33 cellular contexts compared by ENCODE assay signal in genomic region chr10:93852721-93853120, GRCh38.
"Had no signal": no experiment of that assay in that cellular context is flagged by ENCODE, and none has a peak within 500 bp of the region (broad histone marks: within the 10 kb centered on the region; RNA-seq: fewer than 3 reads in every experiment).

No MANE protein-coding gene starts in this region.

- H3K27ac Mint-ChIP-seq: activated CD4-positive, alpha-beta memory T cell treated with anti-CD3 and anti-CD28 coated beads, Interleukin-2, amount 10 ng/mL, durations not matched to agents 7 days and 5 days; activated CD4-positive, alpha-beta T cell treated with anti-CD3 and anti-CD28 coated beads, Interleukin-2, amount 10 ng/mL, durations not matched to agents 7 days and 5 days; activated T-cell treated with anti-CD3 and anti-CD28 coated beads, Interleukin-2, amount 50 U/mL, for 24 hours; effector memory CD8-positive, alpha-beta T cell; immature natural killer cell; mesothelial cell of epicardium; naive B cell; stimulated activated effector memory CD8-positive, alpha-beta T cell treated with anti-CD3 and anti-CD28 coated beads, Interleukin-12 subunit alpha, Interleukin-12 subunit beta, amount 100 ng/mL, for 72 hours; stimulated activated naive CD8-positive, alpha-beta T cell treated with anti-CD3 and anti-CD28 coated beads, Interleukin-15, Interleukin-2, amounts not matched to agents 100 ng/mL and 50 ng/mL, for 24 hours had no signal

- H3K9me3 ChIP-seq: gastroesophageal sphincter, pancreas, prostate gland, thoracic aorta, uterus had no signal

- H3K4me1 ChIP-seq: prostate gland, uterus had no signal

- H3K27me3 ChIP-seq: gastroesophageal sphincter, pancreas, uterus had no signal

- H3K36me3 Mint-ChIP-seq: immature natural killer cell; mesothelial cell of epicardium; naive B cell; stimulated activated effector memory CD8-positive, alpha-beta T cell treated with anti-CD3 and anti-CD28 coated beads, Interleukin-12 subunit alpha, Interleukin-12 subunit beta, amount 100 ng/mL, for 72 hours had no signal

- H3K4me3 ChIP-seq: gastroesophageal sphincter, pancreas, prostate gland, skin epidermis, thoracic aorta, uterus had no signal

- H3K4me3 Mint-ChIP-seq: activated CD4-positive, alpha-beta memory T cell treated with anti-CD3 and anti-CD28 coated beads, Interleukin-2, amount 10 ng/mL, durations not matched to agents 7 days and 5 days; activated CD4-positive, alpha-beta T cell treated with anti-CD3 and anti-CD28 coated beads, Interleukin-2, amount 10 ng/mL, durations not matched to agents 7 days and 5 days; activated T-cell treated with anti-CD3 and anti-CD28 coated beads, Interleukin-2, amount 50 U/mL, for 24 hours; effector memory CD8-positive, alpha-beta T cell; immature natural killer cell; mesothelial cell of epicardium; naive B cell; neural crest cell; stimulated activated effector memory CD8-positive, alpha-beta T cell treated with anti-CD3 and anti-CD28 coated beads, Interleukin-12 subunit alpha, Interleukin-12 subunit beta, amount 100 ng/mL, for 72 hours; stimulated activated naive CD8-positive, alpha-beta T cell treated with anti-CD3 and anti-CD28 coated beads, Interleukin-15, Interleukin-2, amounts not matched to agents 100 ng/mL and 50 ng/mL, for 24 hours had no signal

- H3K9me3 Mint-ChIP-seq: activated CD4-positive, alpha-beta memory T cell treated with anti-CD3 and anti-CD28 coated beads, Interleukin-2, amount 10 ng/mL, durations not matched to agents 7 days and 5 days; activated CD4-positive, alpha-beta T cell treated with anti-CD3 and anti-CD28 coated beads, Interleukin-2, amount 10 ng/mL, durations not matched to agents 7 days and 5 days; activated T-cell treated with anti-CD3 and anti-CD28 coated beads, Interleukin-2, amount 50 U/mL, for 24 hours; effector memory CD8-positive, alpha-beta T cell; immature natural killer cell; stimulated activated effector memory CD8-positive, alpha-beta T cell treated with anti-CD3 and anti-CD28 coated beads, Interleukin-12 subunit alpha, Interleukin-12 subunit beta, amount 100 ng/mL, for 72 hours; stimulated activated naive CD8-positive, alpha-beta T cell treated with anti-CD3 and anti-CD28 coated beads, Interleukin-15, Interleukin-2, amounts not matched to agents 100 ng/mL and 50 ng/mL, for 24 hours had no signal

- H3K27ac ChIP-seq: gastroesophageal sphincter, pancreas, prostate gland, skin epidermis, thoracic aorta, uterus had no signal

- DNase-seq: activated CD4-positive, alpha-beta memory T cell treated with anti-CD3 and anti-CD28 coated beads, Interleukin-2, amount 10 ng/mL, durations not matched to agents 7 days and 5 days; activated CD4-positive, alpha-beta T cell treated with anti-CD3 and anti-CD28 coated beads for 1 hour; activated CD4-positive, alpha-beta T cell treated with anti-CD3 and anti-CD28 coated beads, Interleukin-2, amount 10 ng/mL, durations not matched to agents 7 days and 5 days; activated CD8-positive, alpha-beta memory T cell treated with anti-CD3 and anti-CD28 coated beads, Interleukin-2, amount 50 U/mL, for 48 hours; activated gamma-delta T cell treated with Interleukin-2 at 50 U/mL for 16 hours; activated naive CD4-positive, alpha-beta T cell treated with anti-CD3 and anti-CD28 coated beads, Interleukin-2, amount 50 U/mL, for 16 hours; activated T-cell treated with anti-CD3 and anti-CD28 coated beads, Interleukin-2, amount 50 U/mL, for 24 hours; amygdala; caudate nucleus; cortex of kidney; effector memory CD8-positive, alpha-beta T cell; erythroblast; head of caudate nucleus; hippocampal formation; immature natural killer cell; kidney; left colon; naive B cell; nucleus accumbens; pancreas; retina; stimulated activated CD4-positive, alpha-beta T cell treated with anti-CD3 and anti-CD28 coated beads, Interleukin-12 subunit alpha, Interleukin-12 subunit beta, amount 100 ng/mL, for 4 hours; stimulated activated CD4-positive, alpha-beta T cell treated with anti-CD3 and anti-CD28 coated beads, Interleukin-4, amount 100 ng/mL, for 24 hours; uterus had no signal

- H3K4me1 Mint-ChIP-seq: activated CD4-positive, alpha-beta memory T cell treated with anti-CD3 and anti-CD28 coated beads, Interleukin-2, amount 10 ng/mL, durations not matched to agents 7 days and 5 days; activated CD4-positive, alpha-beta T cell treated with anti-CD3 and anti-CD28 coated beads, Interleukin-2, amount 10 ng/mL, durations not matched to agents 7 days and 5 days; immature natural killer cell; naive B cell; stimulated activated effector memory CD8-positive, alpha-beta T cell treated with anti-CD3 and anti-CD28 coated beads, Interleukin-12 subunit alpha, Interleukin-12 subunit beta, amount 100 ng/mL, for 72 hours had no signal

- ATAC-seq: effector memory CD8-positive, alpha-beta T cell; gastroesophageal sphincter; left colon; pancreas; sciatic nerve; stimulated activated effector memory CD8-positive, alpha-beta T cell treated with anti-CD3 and anti-CD28 coated beads, Interleukin-12 subunit alpha, Interleukin-12 subunit beta, amount 100 ng/mL, for 72 hours had no signal
